In the genomic region with DNA sequence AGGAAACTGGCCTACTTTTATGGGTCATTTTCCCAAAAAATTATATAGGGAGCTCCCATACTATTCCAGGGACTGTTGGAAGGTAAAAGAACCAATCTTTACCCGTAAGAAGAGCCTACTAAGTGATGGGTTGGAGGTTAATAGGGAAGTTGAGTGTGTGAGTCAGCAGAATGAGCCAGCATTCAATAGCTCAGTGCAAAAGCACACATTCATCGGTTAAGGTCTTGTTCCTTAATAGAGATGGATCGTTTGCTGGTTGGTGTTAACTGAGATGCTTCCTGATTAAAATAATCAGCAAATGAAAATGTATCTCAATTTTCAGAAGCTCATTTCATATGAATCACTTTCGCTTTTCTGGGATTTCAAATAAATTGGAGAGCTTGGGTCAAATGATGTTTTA, we compare ENCODE assay signal across 1 cellular context.
A peak's percentile ranks its signal among the peaks of the same experiment; 100 is the strongest.
TF ChIP-seq lines count a peak whose summit lies in the region.

No MANE protein-coding gene starts in this region.

TF ChIP-seq in K562, 482 proteins besides CTCF, POLR2A, EP300 and RAD21:
- TF ChIP-seq RFX1 (IDR thresholded peaks at IDR 0.05): no peak
- TF ChIP-seq NBN (IDR thresholded peaks at IDR 0.05; ENCODE audit: low read depth): no peak
- no peak for TF ChIP-seq ZNF583 (CRISPR knock-in tag; IDR thresholded peaks at IDR 0.05)
- peak; percentile 61; the same call in 1 of the 2 replicates for TF ChIP-seq MAFF (IDR thresholded peaks at IDR 0.05; ENCODE audit: low read length)
- no peak for TF ChIP-seq SRSF3 (IDR thresholded peaks at IDR 0.05; ENCODE audit: insufficient read depth, low read length)
- no peak for TF ChIP-seq PURB (CRISPR knock-in tag; IDR thresholded peaks at IDR 0.05; ENCODE audit: low read depth)
- TF ChIP-seq ZFX (CRISPR knock-in tag; IDR thresholded peaks at IDR 0.05): no peak
- TF ChIP-seq ZNF316 (IDR thresholded peaks at IDR 0.05): peak; percentile 83
- TF ChIP-seq C11orf30 (IDR thresholded peaks at IDR 0.05; ENCODE audit: low read depth): peak; percentile 74; the same call in 1 of the 2 replicates
- TF ChIP-seq, protein P1, sequence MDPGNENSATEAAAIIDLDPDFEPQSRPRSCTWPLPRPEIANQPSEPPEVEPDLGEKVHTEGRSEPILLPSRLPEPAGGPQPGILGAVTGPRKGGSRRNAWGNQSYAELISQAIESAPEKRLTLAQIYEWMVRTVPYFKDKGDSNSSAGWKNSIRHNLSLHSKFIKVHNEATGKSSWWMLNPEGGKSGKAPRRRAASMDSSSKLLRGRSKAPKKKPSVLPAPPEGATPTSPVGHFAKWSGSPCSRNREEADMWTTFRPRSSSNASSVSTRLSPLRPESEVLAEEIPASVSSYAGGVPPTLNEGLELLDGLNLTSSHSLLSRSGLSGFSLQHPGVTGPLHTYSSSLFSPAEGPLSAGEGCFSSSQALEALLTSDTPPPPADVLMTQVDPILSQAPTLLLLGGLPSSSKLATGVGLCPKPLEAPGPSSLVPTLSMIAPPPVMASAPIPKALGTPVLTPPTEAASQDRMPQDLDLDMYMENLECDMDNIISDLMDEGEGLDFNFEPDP (CRISPR knock-in tag; IDR thresholded peaks at IDR 0.05): no peak
- TF ChIP-seq, protein P2, sequence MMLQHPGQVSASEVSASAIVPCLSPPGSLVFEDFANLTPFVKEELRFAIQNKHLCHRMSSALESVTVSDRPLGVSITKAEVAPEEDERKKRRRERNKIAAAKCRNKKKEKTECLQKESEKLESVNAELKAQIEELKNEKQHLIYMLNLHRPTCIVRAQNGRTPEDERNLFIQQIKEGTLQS (IDR thresholded peaks at IDR 0.05): no peak
- TF ChIP-seq, protein P2 (CRISPR knock-in tag; conservative IDR thresholded peaks at IDR 0.05): no peak
- no peak for TF ChIP-seq CREB1 (IDR thresholded peaks at IDR 0.05)
- TF ChIP-seq CREB1 (CRISPR knock-in tag; IDR thresholded peaks at IDR 0.05): no peak
- TF ChIP-seq ZBTB7A (IDR thresholded peaks at IDR 0.05; ENCODE audit: borderline replicate concordance, control insufficient read depth, low read depth, low read length): no peak
- peak; percentile 95 for TF ChIP-seq ZKSCAN1 (IDR thresholded peaks at IDR 0.05; ENCODE audit: low read depth, low read length)
- peak; percentile 86 for TF ChIP-seq NFE2 (IDR thresholded peaks at IDR 0.05; ENCODE audit: low read depth)
- TF ChIP-seq MAFK (IDR thresholded peaks at IDR 0.05; ENCODE audit: low read length): peak; percentile 44; the same call in 1 of the 2 replicates
- peak; percentile 76 for TF ChIP-seq MAFG (tag; conservative IDR thresholded peaks at IDR 0.05)
- 0 out of 2 replicates have a peak, but pooled peaks have one; percentile 8 for TF ChIP-seq JUND (IDR thresholded peaks at IDR 0.05; ENCODE audit: borderline replicate concordance, low read depth, low read length)
- TF ChIP-seq JUND (tag; IDR thresholded peaks at IDR 0.05; ENCODE audit: borderline replicate concordance, low read depth, low read length): no peak
- TF ChIP-seq, protein P3, sequence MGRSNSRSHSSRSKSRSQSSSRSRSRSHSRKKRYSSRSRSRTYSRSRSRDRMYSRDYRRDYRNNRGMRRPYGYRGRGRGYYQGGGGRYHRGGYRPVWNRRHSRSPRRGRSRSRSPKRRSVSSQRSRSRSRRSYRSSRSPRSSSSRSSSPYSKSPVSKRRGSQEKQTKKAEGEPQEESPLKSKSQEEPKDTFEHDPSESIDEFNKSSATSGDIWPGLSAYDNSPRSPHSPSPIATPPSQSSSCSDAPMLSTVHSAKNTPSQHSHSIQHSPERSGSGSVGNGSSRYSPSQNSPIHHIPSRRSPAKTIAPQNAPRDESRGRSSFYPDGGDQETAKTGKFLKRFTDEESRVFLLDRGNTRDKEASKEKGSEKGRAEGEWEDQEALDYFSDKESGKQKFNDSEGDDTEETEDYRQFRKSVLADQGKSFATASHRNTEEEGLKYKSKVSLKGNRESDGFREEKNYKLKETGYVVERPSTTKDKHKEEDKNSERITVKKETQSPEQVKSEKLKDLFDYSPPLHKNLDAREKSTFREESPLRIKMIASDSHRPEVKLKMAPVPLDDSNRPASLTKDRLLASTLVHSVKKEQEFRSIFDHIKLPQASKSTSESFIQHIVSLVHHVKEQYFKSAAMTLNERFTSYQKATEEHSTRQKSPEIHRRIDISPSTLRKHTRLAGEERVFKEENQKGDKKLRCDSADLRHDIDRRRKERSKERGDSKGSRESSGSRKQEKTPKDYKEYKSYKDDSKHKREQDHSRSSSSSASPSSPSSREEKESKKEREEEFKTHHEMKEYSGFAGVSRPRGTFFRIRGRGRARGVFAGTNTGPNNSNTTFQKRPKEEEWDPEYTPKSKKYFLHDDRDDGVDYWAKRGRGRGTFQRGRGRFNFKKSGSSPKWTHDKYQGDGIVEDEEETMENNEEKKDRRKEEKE (IDR thresholded peaks at IDR 0.05; ENCODE audit: borderline replicate concordance in 1 of 2, control insufficient read depth in 1 of 2, low read depth in 2 of 2, low read length in 1 of 2): no peak
- peak; percentile 46 for TF ChIP-seq FOSL1 (tag; conservative IDR thresholded peaks at IDR 0.05)
